ENCODE assay signal across 20 cellular contexts in genomic region chr2:119490653-119491195, GRCh38. TPM values are rescaled to one million over a fixed set of nuclear protein-coding genes. Genes with fewer than 3 reads are reported as not detected.
DNase-seq lines count a peak whose midpoint lies in the region; ATAC-seq, FAIRE-seq and TF ChIP-seq lines count a peak whose summit lies in the region.
"Had no signal": no experiment of that assay in that cellular context is flagged by ENCODE, and none has a peak within 500 bp of the region (broad histone marks: within the 10 kb centered on the region; RNA-seq: fewer than 3 reads in every experiment).

No MANE protein-coding gene starts in this region.

- no peak overlapping the region for H2BK120ac ChIP-seq in H1 (replicated peaks; ENCODE audit: low read depth, low read length)

- intact Hi-C loops in left ventricle myocardium inferior (cut with micrococcal nuclease), result no loop called here
- intact Hi-C loops in right cardiac atrium (cut with DNase I), result no loop called here

- no peaks in the 10 kb centered on the region for H3K9me3 Mint-ChIP-seq in activated T-cell treated with anti-CD3 and anti-CD28 coated beads, Interleukin-2, amount 50 U/mL, for 24 hours
- no peaks in the 10 kb centered on the region for H3K9me3 Mint-ChIP-seq in activated CD8-positive, alpha-beta memory T cell treated with anti-CD3 and anti-CD28 coated beads, Interleukin-2, amount 10 ng/mL, durations not matched to agents 7 days and 5 days (ENCODE audit: low read depth)
- H3K9me3 Mint-ChIP-seq: activated T-helper 1 cell treated with anti-CD3 and anti-CD28 coated beads, Interleukin-12 subunit alpha, Interleukin-12 subunit beta, Interleukin-2, Interleukin-4 antibody, amounts not matched to agents 30 ng/mL and 10 ng/mL and 1 ng/mL, durations not matched to agents 14 hours and 24 hours and 36 hours; stimulated activated naive B cell treated with anti-CD40 and anti-IgM and Interleukin-4, amounts not matched to agents 10 μg/mL and 1 μg/mL and 100 μg/mL, for 72 hours had no signal

- H4K20me1 ChIP-seq in H1 (replicated peaks in 1 of 2; ENCODE audit: control insufficient read depth in 1 of 2, insufficient read depth in 2 of 2, low read length in 2 of 2), result no peaks in the 10 kb centered on the region

- H3K36me3 Mint-ChIP-seq in activated T-cell treated with anti-CD3 and anti-CD28 coated beads, Interleukin-2, amount 50 U/mL, for 24 hours (ENCODE audit: low read depth), result no peaks in the 10 kb centered on the region
- H3K36me3 Mint-ChIP-seq in activated CD8-positive, alpha-beta memory T cell treated with anti-CD3 and anti-CD28 coated beads, Interleukin-2, amount 10 ng/mL, durations not matched to agents 7 days and 5 days, result no peaks in the 10 kb centered on the region
- H3K36me3 Mint-ChIP-seq: stimulated activated naive B cell treated with anti-CD40 and anti-IgM and Interleukin-4, amounts not matched to agents 10 μg/mL and 1 μg/mL and 100 μg/mL, for 72 hours had no signal

- ATAC-seq in right cardiac atrium (no peak), lung (ENCODE audit: insufficient read depth, low FRiP score) (no peak), upper lobe of left lung (ENCODE audit: low FRiP score in 2 of 2) (no peak), GM18498 (IDR thresholded peaks at IDR 0.05; ENCODE audit: unreplicated experiment) (no peak)
- no peak for ATAC-seq in activated CD8-positive, alpha-beta memory T cell treated with anti-CD3 and anti-CD28 coated beads, Interleukin-2, amount 10 ng/mL, durations not matched to agents 7 days and 5 days
- ATAC-seq: left ventricle myocardium superior; psoas muscle; stimulated activated naive B cell treated with anti-CD40 and anti-IgM and Interleukin-4, amounts not matched to agents 10 μg/mL and 1 μg/mL and 100 μg/mL, for 72 hours had no signal

- H4K5ac ChIP-seq in H1 (ENCODE audit: insufficient read length, low read depth, low read length), result no peak overlapping the region

- peaks cover 8% of the 10 kb centered on the region for H3K27me3 ChIP-seq in left ventricle myocardium inferior (ENCODE audit: low read depth)
- H3K27me3 ChIP-seq in right cardiac atrium (ENCODE audit: control insufficient read depth, insufficient read depth), result no peaks in the 10 kb centered on the region
- no peaks in the 10 kb centered on the region; a peak in 1 of 7 replicates for H3K27me3 ChIP-seq in H1 (replicated peaks in 1 of 4; ENCODE audit: control insufficient read depth in 3 of 4, extremely low read depth in 1 of 4, insufficient read depth in 3 of 4, low read length in 3 of 4)
- no peaks in the 10 kb centered on the region for H3K27me3 ChIP-seq in lung (ENCODE audit: control insufficient read depth, insufficient read depth)
- H3K27me3 ChIP-seq in upper lobe of left lung, result no peaks in the 10 kb centered on the region
- H3K27me3 ChIP-seq: MG63, uterus had no signal

- H3K9me3 ChIP-seq in left ventricle myocardium inferior (replicated peaks), result no peaks in the 10 kb centered on the region
- H3K9me3 ChIP-seq in right cardiac atrium (ENCODE audit: control insufficient read depth, low read length), result no peaks in the 10 kb centered on the region
- H3K9me3 ChIP-seq in H1 (ENCODE audit: insufficient read depth in 2 of 2, low read depth in 1 of 2, low read length in 1 of 2), result no peaks in the 10 kb centered on the region
- H3K9me3 ChIP-seq in lung (ENCODE audit: control insufficient read depth in 2 of 2, insufficient read depth in 1 of 2, low read length in 1 of 2), result peaks cover 0 to 3% of the 10 kb centered on the region in 2 donors
- no peaks in the 10 kb centered on the region for H3K9me3 ChIP-seq in upper lobe of left lung
- H3K9me3 ChIP-seq: MG63, psoas muscle, uterus had no signal

- H2BK20ac ChIP-seq in H1 (ENCODE audit: low read length), result peak overlapping the region; percentile 26; the same call in 1 of the 2 replicates

- H3K4me1 ChIP-seq in left ventricle myocardium inferior (peaks cover 67% of the 10 kb centered on the region), right cardiac atrium (ENCODE audit: control insufficient read depth, insufficient read depth, low read length) (peaks cover 10% of the 10 kb centered on the region), H1 (replicated peaks in 1 of 4; ENCODE audit: control insufficient read depth in 3 of 4, insufficient read depth in 4 of 4, low read length in 3 of 4) (peaks cover 0 to 2% (median 1%) of the 10 kb centered on the region in 4 experiments; a peak in 5 of 7 replicates), lung (ENCODE audit: control insufficient read depth in 2 of 2, insufficient read depth in 2 of 2, low read length in 2 of 2) (peaks cover 0 to 30% of the 10 kb centered on the region in 2 donors), upper lobe of left lung (peaks cover 25 to 57% (median 42%) of the 10 kb centered on the region in 4 donors)
- H3K4me1 ChIP-seq: uterus had no signal

- no peak overlapping the region for H4K91ac ChIP-seq in H1 (replicated peaks; ENCODE audit: insufficient read length, low read length)

- H3K4me3 ChIP-seq in left ventricle myocardium inferior, result no peak overlapping the region
- no peak overlapping the region for H3K4me3 ChIP-seq in right cardiac atrium (ENCODE audit: low read length)
- no peak overlapping the region for H3K4me3 ChIP-seq in H1 (ENCODE audit: extremely low read depth in 1 of 4, insufficient read depth in 2 of 4, low read depth in 3 of 4, low read length in 4 of 4)
- H3K4me3 ChIP-seq in lung, result no peak overlapping the region
- H3K4me3 ChIP-seq in upper lobe of left lung, result no peak overlapping the region
- H3K4me3 ChIP-seq: MG63, psoas muscle, uterus had no signal

- no peak overlapping the region for H3K18ac ChIP-seq in H1 (ENCODE audit: extremely low read depth, low read length)

- H3K27me3 Mint-ChIP-seq in activated T-cell treated with anti-CD3 and anti-CD28 coated beads, Interleukin-2, amount 50 U/mL, for 24 hours, result peaks cover 14% of the 10 kb centered on the region
- peaks cover 2% of the 10 kb centered on the region for H3K27me3 Mint-ChIP-seq in activated CD8-positive, alpha-beta memory T cell treated with anti-CD3 and anti-CD28 coated beads, Interleukin-2, amount 10 ng/mL, durations not matched to agents 7 days and 5 days

- H3K79me1 ChIP-seq in H1 (ENCODE audit: low read depth, low read length), result no peaks in the 10 kb centered on the region

- no peak overlapping the region for H3K14ac ChIP-seq in H1 (ENCODE audit: insufficient read length)

- no peak for DNase-seq in left ventricle myocardium inferior
- DNase-seq in right cardiac atrium, result no peak
- no peak for DNase-seq in H1 (ENCODE audit: low read depth in 1 of 2, low spot score in 2 of 2)
- DNase-seq in lung (ENCODE audit: low spot score), result peak; percentile 42
- DNase-seq in upper lobe of left lung, result peak in 1 of 2 donors; percentile 77
- no peak for DNase-seq in activated T-cell treated with anti-CD3 and anti-CD28 coated beads, Interleukin-2, amount 50 U/mL, for 24 hours
- DNase-seq in activated CD8-positive, alpha-beta memory T cell treated with anti-CD3 and anti-CD28 coated beads, Interleukin-2, amount 10 ng/mL, durations not matched to agents 7 days and 5 days, result no peak
- DNase-seq: foreskin fibroblast; left ventricle myocardium superior; MG63; NCI-H146; NCI-H446; psoas muscle; stimulated activated naive B cell treated with anti-CD40 and anti-IgM and Interleukin-4, amounts not matched to agents 10 μg/mL and 1 μg/mL and 100 μg/mL, for 72 hours; T-helper 1 cell; uterus had no signal

- H2AFZ ChIP-seq in H1 (ENCODE audit: low read length), result peak overlapping the region; percentile 18; the same call in 1 of the 2 replicates

- FAIRE-seq in H1 (lab: Jason Lieb, UNC), result no peak

- TF ChIP-seq POLR2A in H1 (IDR thresholded peaks at IDR 0.05; ENCODE audit: control extremely low read depth in 1 of 2, low read depth in 2 of 2, low read length in 2 of 2), result no peak
- TF ChIP-seq POLR2A in upper lobe of left lung (IDR thresholded peaks at IDR 0.05), result no peak

- no peaks in the 10 kb centered on the region for H3K79me2 ChIP-seq in H1 (ENCODE audit: control insufficient read depth in 1 of 2, insufficient read depth in 2 of 2, low read length in 2 of 2)

- H3K4me3 Mint-ChIP-seq in activated T-cell treated with anti-CD3 and anti-CD28 coated beads, Interleukin-2, amount 50 U/mL, for 24 hours, result no peak overlapping the region
- H3K4me3 Mint-ChIP-seq in activated CD8-positive, alpha-beta memory T cell treated with anti-CD3 and anti-CD28 coated beads, Interleukin-2, amount 10 ng/mL, durations not matched to agents 7 days and 5 days, result no peak overlapping the region
- H3K4me3 Mint-ChIP-seq: activated T-helper 1 cell treated with anti-CD3 and anti-CD28 coated beads, Interleukin-12 subunit alpha, Interleukin-12 subunit beta, Interleukin-2, Interleukin-4 antibody, amounts not matched to agents 30 ng/mL and 10 ng/mL and 1 ng/mL, durations not matched to agents 14 hours and 24 hours and 36 hours; stimulated activated naive B cell treated with anti-CD40 and anti-IgM and Interleukin-4, amounts not matched to agents 10 μg/mL and 1 μg/mL and 100 μg/mL, for 72 hours had no signal

- peak overlapping the region; percentile 85; the same call in 1 of the 2 replicates for H2BK12ac ChIP-seq in H1 (ENCODE audit: low read depth, low read length)

- H3K56ac ChIP-seq in H1 (replicated peaks; ENCODE audit: insufficient read length, low read depth, low read length), result no peak overlapping the region

- H2AK5ac ChIP-seq in H1 (ENCODE audit: low read depth, low read length), result peak overlapping the region; percentile 56; the same call in 1 of the 2 replicates

- H3K27ac Mint-ChIP-seq in activated T-cell treated with anti-CD3 and anti-CD28 coated beads, Interleukin-2, amount 50 U/mL, for 24 hours, result no peak overlapping the region
- H3K27ac Mint-ChIP-seq in activated CD8-positive, alpha-beta memory T cell treated with anti-CD3 and anti-CD28 coated beads, Interleukin-2, amount 10 ng/mL, durations not matched to agents 7 days and 5 days, result no peak overlapping the region
- H3K27ac Mint-ChIP-seq: activated T-helper 1 cell treated with anti-CD3 and anti-CD28 coated beads, Interleukin-12 subunit alpha, Interleukin-12 subunit beta, Interleukin-2, Interleukin-4 antibody, amounts not matched to agents 30 ng/mL and 10 ng/mL and 1 ng/mL, durations not matched to agents 14 hours and 24 hours and 36 hours; stimulated activated naive B cell treated with anti-CD40 and anti-IgM and Interleukin-4, amounts not matched to agents 10 μg/mL and 1 μg/mL and 100 μg/mL, for 72 hours had no signal

- H3K23ac ChIP-seq in H1 (ENCODE audit: insufficient read length), result no peak overlapping the region

- H3K4me1 Mint-ChIP-seq in activated T-cell treated with anti-CD3 and anti-CD28 coated beads, Interleukin-2, amount 50 U/mL, for 24 hours (ENCODE audit: low read depth), result no peaks in the 10 kb centered on the region
- no peaks in the 10 kb centered on the region for H3K4me1 Mint-ChIP-seq in activated CD8-positive, alpha-beta memory T cell treated with anti-CD3 and anti-CD28 coated beads, Interleukin-2, amount 10 ng/mL, durations not matched to agents 7 days and 5 days

- H3K4me2 ChIP-seq in H1 (ENCODE audit: insufficient read depth in 1 of 2, low read depth in 2 of 2, low read length in 2 of 2), result no peak overlapping the region

- no peak overlapping the region for H3K9ac ChIP-seq in H1 (replicated peaks in 1 of 4; ENCODE audit: extremely low read depth in 1 of 4, low read depth in 3 of 4, low read length in 3 of 4)

- peak overlapping the region; percentile 92 for H3K27ac ChIP-seq in left ventricle myocardium inferior (replicated peaks)
- no peak overlapping the region for H3K27ac ChIP-seq in right cardiac atrium (ENCODE audit: low read length)
- H3K27ac ChIP-seq in H1 (ENCODE audit: low read depth, low read length), result no peak overlapping the region
- H3K27ac ChIP-seq in lung (ENCODE audit: low read depth in 1 of 2, low read length in 1 of 2), result peak overlapping the region in 1 of 2 donors; percentile 80
- H3K27ac ChIP-seq in upper lobe of left lung, result peak overlapping the region; percentile 51 to 82 (median 72)
- H3K27ac ChIP-seq: C4-2B, psoas muscle, uterus had no signal

- 74% methylated on average over 7 of the region's 7 CpGs for WGBS in right cardiac atrium
- WGBS in H1 (ENCODE audit: extremely low coverage in 1 of 2, insufficient coverage in 1 of 2, insufficient read length in 1 of 2, insufficient replicate concordance in 2 of 2, low coverage in 1 of 2, low lambda C conversion rate in 2 of 2, missing lambda C conversion rate in 1 of 2), 2 experiments, result 88% methylated on average over 7 of the region's 7 CpGs; no CpG with 5 or more reads in 1 of the 2 experiments
- 66 to 72% methylated on average over 7 of the region's 7 CpGs for WGBS in lung, 2 donors
- 65 to 80% methylated on average over 7 of the region's 7 CpGs for WGBS in upper lobe of left lung, 2 donors

- no peak overlapping the region for H2BK15ac ChIP-seq in H1 (ENCODE audit: low read length)

- H4K8ac ChIP-seq in H1 (ENCODE audit: extremely low read depth, insufficient read depth, low read length), result no peak overlapping the region; the same call in 1 of the 2 replicates

- no peak for TF ChIP-seq EP300 in H1 (IDR thresholded peaks at IDR 0.05; ENCODE audit: borderline replicate concordance in 1 of 2, low read depth in 2 of 2, low read length in 2 of 2)
- no peak for TF ChIP-seq EP300 in upper lobe of left lung (IDR thresholded peaks at IDR 0.05)

- H2BK5ac ChIP-seq in H1 (ENCODE audit: low read depth, low read length), result no peak overlapping the region

- no peaks in the 10 kb centered on the region for H3K23me2 ChIP-seq in H1 (ENCODE audit: low read depth, low read length)

- no peak overlapping the region for H3K4ac ChIP-seq in H1 (replicated peaks; ENCODE audit: insufficient read length, low read depth, low read length)

- CTCF ChIA-PET in H1 (lab: Charles Lee; ENCODE audit: partially characterized antibody), result interaction anchor here (0.8 to 7.1 kb wide), 6 partner anchors 14 to 464 kb away, joined by 3 to 100 read pairs (median 4); no protein-coding TSS in a partner anchor
- CTCF ChIA-PET in activated CD8-positive, alpha-beta memory T cell treated with anti-CD3 and anti-CD28 coated beads, Interleukin-2, amount 10 ng/mL, durations not matched to agents 7 days and 5 days (lab: Charles Lee), result no interaction called here

- TF ChIP-seq CTCF in left ventricle myocardium inferior (IDR thresholded peaks at IDR 0.05; ENCODE audit: borderline replicate concordance) (no peak), H1 (IDR thresholded peaks at IDR 0.05; ENCODE audit: control extremely low read depth in 1 of 3, insufficient read depth in 1 of 3, low read depth in 1 of 3, low read length in 3 of 3) (no peak), lung (IDR thresholded peaks at IDR 0.05; ENCODE audit: control extremely low read depth, extremely low read depth) (no peak), upper lobe of left lung (IDR thresholded peaks at IDR 0.05) (no peak)

- TF ChIP-seq RAD21 in H1 (IDR thresholded peaks at IDR 0.05 in 1 of 2, conservative IDR thresholded peaks at IDR 0.05 in 1 of 2; ENCODE audit: low read depth in 2 of 2, low read length in 2 of 2), result no peak

- POLR2A ChIA-PET in H1 (lab: Charles Lee; ENCODE audit: partially characterized antibody), result no interaction called here

- no peaks in the 10 kb centered on the region for H3K36me3 ChIP-seq in left ventricle myocardium inferior
- H3K36me3 ChIP-seq in H1 (ENCODE audit: control insufficient read depth in 2 of 4, insufficient read depth in 4 of 4, low read length in 3 of 4), result no peaks in the 10 kb centered on the region
- no peaks in the 10 kb centered on the region for H3K36me3 ChIP-seq in lung (ENCODE audit: control insufficient read depth in 2 of 2, insufficient read depth in 2 of 2, low read length in 2 of 2)
- no peaks in the 10 kb centered on the region for H3K36me3 ChIP-seq in upper lobe of left lung
- H3K36me3 ChIP-seq: MG63, uterus had no signal

RNA-seq across cellular contexts. Expression of gene SCTR, which starts 33.6 kb away (rescaled TPM):
- total RNA-seq in left ventricle myocardium inferior, result 1.2 TPM
- total RNA-seq in right cardiac atrium, result under 1 TPM in 2 of 4 donors, not detected in 2; 0.38 to 0.40 TPM
- polyA plus RNA-seq in right cardiac atrium, result 0.50 TPM
- total RNA-seq in H1 (2021; fragmentation: NEBNext Ultra II Directional; extraction: Animal tissue kit (Norgen Biotek cat#: 25700)), result not detected in 2 replicates
- polyA plus RNA-seq in H1 (2011; rRNA removed), result 0.15 and 0.61 TPM in 2 replicates
- polyA plus RNA-seq in H1 (2011; cell fraction: cytosol; rRNA removed), result 0.19 TPM
- polyA plus RNA-seq in H1 (2011; cell fraction: nucleus; rRNA removed), result 1.2 TPM
- 0.48 to 0.96 TPM (median 0.52 TPM) in 3 of 4 replicates, not detected in the other for polyA plus RNA-seq in H1 (2012, experiment 1 of 2)
- polyA plus RNA-seq in H1 (2012, experiment 2 of 2), result 0.08 TPM
- polyA plus RNA-seq in H1 (2013, experiment 1 of 2), result 0.02 TPM
- 0.07 TPM for polyA plus RNA-seq in H1 (2013, experiment 2 of 2)
- polyA minus RNA-seq in H1 (2011; rRNA and poly(A)+ RNA removed), result 0.12 and 0.25 TPM in 2 replicates
- not detected for polyA minus RNA-seq in H1 (2011; cell fraction: cytosol; rRNA and poly(A)+ RNA removed)
- polyA minus RNA-seq in H1 (2011; cell fraction: nucleus; rRNA and poly(A)+ RNA removed), result 0.40 TPM
- total RNA-seq in lung, result 10 to 100 TPM; 22.3 to 42.7 TPM
- 10 to 100 TPM in 1 of 2 donors, 1 to 10 TPM in 1; 4.6 to 33.8 TPM for polyA plus RNA-seq in lung
- total RNA-seq in upper lobe of left lung, result 10 to 100 TPM in 5 of 6 donors, 1 to 10 TPM in 1; 3.2 to 52.5 (median 16.6) TPM
- not detected for total RNA-seq in activated CD8-positive, alpha-beta memory T cell treated with anti-CD3 and anti-CD28 coated beads, Interleukin-2, amount 10 ng/mL, durations not matched to agents 7 days and 5 days
- total RNA-seq: A673; activated T-helper 1 cell treated with anti-CD3 and anti-CD28 coated beads, Interleukin-12 subunit alpha, Interleukin-12 subunit beta, Interleukin-2, Interleukin-4 antibody, amounts not matched to agents 30 ng/mL and 10 ng/mL and 1 ng/mL, durations not matched to agents 14 hours and 24 hours and 36 hours; uterus had no signal

RNA-seq across cellular contexts. Expression of gene CFAP221, which starts 53.5 kb away (rescaled TPM):
- total RNA-seq in left ventricle myocardium inferior (1.0 TPM), right cardiac atrium (1 to 10 TPM; 1.5 to 3.7 (median 2.2) TPM), lung (10 to 100 TPM; 42.4 to 63.5 TPM), upper lobe of left lung (10 to 100 TPM; 13.9 to 67.5 (median 30.9) TPM)
- polyA plus RNA-seq in right cardiac atrium (0.63 TPM), H1 (2011; rRNA removed) (0.05 and 0.14 TPM in 2 replicates), lung (10 to 100 TPM in 1 of 2 donors, 1 to 10 TPM in 1; 8.6 to 16.2 TPM)
- total RNA-seq in H1 (2021; fragmentation: NEBNext Ultra II Directional; extraction: Animal tissue kit (Norgen Biotek cat#: 25700)), result 0.36 and 0.71 TPM in 2 replicates
- polyA plus RNA-seq in H1 (2011; cell fraction: cytosol; rRNA removed), result 0.18 TPM
- polyA plus RNA-seq in H1 (2011; cell fraction: nucleus; rRNA removed), result 0.11 TPM
- 0.15 to 0.58 TPM (median 0.49 TPM) in 3 of 4 replicates, not detected in the other for polyA plus RNA-seq in H1 (2012, experiment 1 of 2)
- not detected for polyA plus RNA-seq in H1 (2012, experiment 2 of 2)
- 0.36 TPM for polyA plus RNA-seq in H1 (2013, experiment 1 of 2)
- polyA plus RNA-seq in H1 (2013, experiment 2 of 2), result 0.33 TPM
- 1.3 TPM in 1 of 2 replicates, not detected in the other for polyA minus RNA-seq in H1 (2011; rRNA and poly(A)+ RNA removed)
- not detected for polyA minus RNA-seq in H1 (2011; cell fraction: cytosol; rRNA and poly(A)+ RNA removed)
- polyA minus RNA-seq in H1 (2011; cell fraction: nucleus; rRNA and poly(A)+ RNA removed), result 0.80 TPM
- total RNA-seq in activated CD8-positive, alpha-beta memory T cell treated with anti-CD3 and anti-CD28 coated beads, Interleukin-2, amount 10 ng/mL, durations not matched to agents 7 days and 5 days, result not detected
- total RNA-seq: activated T-helper 1 cell treated with anti-CD3 and anti-CD28 coated beads, Interleukin-12 subunit alpha, Interleukin-12 subunit beta, Interleukin-2, Interleukin-4 antibody, amounts not matched to agents 30 ng/mL and 10 ng/mL and 1 ng/mL, durations not matched to agents 14 hours and 24 hours and 36 hours had no signal
- polyA plus RNA-seq: psoas muscle had no signal

RNA-seq across cellular contexts. Expression of gene TMEM37, which starts 59.1 kb away (rescaled TPM):
- total RNA-seq in left ventricle myocardium inferior, result 2.4 TPM
- 1 to 10 TPM; 4.7 to 9.6 (median 7.5) TPM for total RNA-seq in right cardiac atrium
- 8.2 TPM for polyA plus RNA-seq in right cardiac atrium
- total RNA-seq in H1 (2021; fragmentation: NEBNext Ultra II Directional; extraction: Animal tissue kit (Norgen Biotek cat#: 25700)), result 9.9 and 11.0 TPM in 2 replicates
- 16.2 and 20.4 TPM in 2 replicates for polyA plus RNA-seq in H1 (2011; rRNA removed)
- polyA plus RNA-seq in H1 (2011; cell fraction: cytosol; rRNA removed), result 13.4 TPM
- polyA plus RNA-seq in H1 (2011; cell fraction: nucleus; rRNA removed), result 13.5 TPM
- 7.9 to 9.4 TPM (median 8.6 TPM) in 4 replicates for polyA plus RNA-seq in H1 (2012, experiment 1 of 2)
- 12.2 TPM for polyA plus RNA-seq in H1 (2012, experiment 2 of 2)
- 9.0 TPM for polyA plus RNA-seq in H1 (2013, experiment 1 of 2)
- polyA plus RNA-seq in H1 (2013, experiment 2 of 2), result 10.0 TPM
- polyA minus RNA-seq in H1 (2011; rRNA and poly(A)+ RNA removed), result 6.5 and 8.2 TPM in 2 replicates
- polyA minus RNA-seq in H1 (2011; cell fraction: cytosol; rRNA and poly(A)+ RNA removed), result 4.6 TPM
- 9.5 TPM for polyA minus RNA-seq in H1 (2011; cell fraction: nucleus; rRNA and poly(A)+ RNA removed)
- total RNA-seq in lung, result 10 to 100 TPM; 11.5 to 14.3 TPM
- 10 to 100 TPM in 1 of 2 donors, 1 to 10 TPM in 1; 9.9 to 12.7 TPM for polyA plus RNA-seq in lung
- total RNA-seq in upper lobe of left lung, result 10 to 100 TPM in 5 of 6 donors, 1 to 10 TPM in 1; 9.3 to 28.5 (median 14.5) TPM
- not detected for total RNA-seq in activated CD8-positive, alpha-beta memory T cell treated with anti-CD3 and anti-CD28 coated beads, Interleukin-2, amount 10 ng/mL, durations not matched to agents 7 days and 5 days
- total RNA-seq: activated T-helper 1 cell treated with anti-CD3 and anti-CD28 coated beads, Interleukin-12 subunit alpha, Interleukin-12 subunit beta, Interleukin-2, Interleukin-4 antibody, amounts not matched to agents 30 ng/mL and 10 ng/mL and 1 ng/mL, durations not matched to agents 14 hours and 24 hours and 36 hours had no signal

Comparison
In these comparisons a context has a peak if more than half of its experiments do, and no peak if none do; other contexts are left out.
1. H3K27ac ChIP-seq: peak in left ventricle myocardium inferior (single experiment) and upper lobe of left lung (4 of 4); none in right cardiac atrium (single experiment) and H1 (single experiment).